In genomic region chr20:35994994-35995453, GRCh38 we compare ENCODE assay signal across 1 cellular context.
TF ChIP-seq lines count a peak whose summit lies in the region.

No MANE protein-coding gene starts in this region.

TF ChIP-seq in HepG2, 621 proteins besides CTCF, POLR2A, EP300 and RAD21 (continued from another document and continues in another):
- TF ChIP-seq ZNF280B (CRISPR knock-in tag; IDR thresholded peaks at IDR 0.05; ENCODE audit: borderline replicate concordance), result peak; percentile 89
- no peak for TF ChIP-seq SNRNP70 (IDR thresholded peaks at IDR 0.05; ENCODE audit: low read depth, low read length)
- TF ChIP-seq ZNF275 (CRISPR knock-in tag; IDR thresholded peaks at IDR 0.05; ENCODE audit: borderline replicate concordance), result no peak
- TF ChIP-seq ZNF740 (CRISPR knock-in tag; IDR thresholded peaks at IDR 0.05), result no peak
- no peak for TF ChIP-seq ZBTB34 (CRISPR knock-in tag; IDR thresholded peaks at IDR 0.05)
- no peak for TF ChIP-seq ARHGAP35 (CRISPR knock-in tag; IDR thresholded peaks at IDR 0.05; ENCODE audit: borderline replicate concordance)
- TF ChIP-seq CSRNP1 (CRISPR knock-in tag; IDR thresholded peaks at IDR 0.05), result no peak
- TF ChIP-seq ELF4 (CRISPR knock-in tag; IDR thresholded peaks at IDR 0.05; ENCODE audit: borderline replicate concordance), result no peak
- TF ChIP-seq SRY (CRISPR knock-in tag; IDR thresholded peaks at IDR 0.05), result 0 out of 2 replicates have a peak, but pooled peaks have one; percentile 53
- no peak for TF ChIP-seq CEBPB (IDR thresholded peaks at IDR 0.05; ENCODE audit: borderline replicate concordance, low read depth, low read length)
- TF ChIP-seq ZNF280D (CRISPR knock-in tag; IDR thresholded peaks at IDR 0.05), result peak; percentile 81; the same call in 1 of the 2 replicates
- TF ChIP-seq PHF20 (CRISPR knock-in tag; IDR thresholded peaks at IDR 0.05), result no peak; the same call in 1 of the 2 replicates
- 0 out of 2 replicates have a peak, but pooled peaks have one; percentile 51 for TF ChIP-seq MXD3 (CRISPR knock-in tag; IDR thresholded peaks at IDR 0.05)
- no peak for TF ChIP-seq POLR2AphosphoS5 (IDR thresholded peaks at IDR 0.05; ENCODE audit: low read depth, low read length)
- no peak for TF ChIP-seq HOXD1 (CRISPR knock-in tag; IDR thresholded peaks at IDR 0.05)
- TF ChIP-seq ZNF614 (CRISPR knock-in tag; IDR thresholded peaks at IDR 0.05; ENCODE audit: borderline replicate concordance), result peak; percentile 66; the same call in 1 of the 2 replicates
- no peak for TF ChIP-seq HES4 (CRISPR knock-in tag; IDR thresholded peaks at IDR 0.05; ENCODE audit: borderline replicate concordance)
- no peak for TF ChIP-seq FOXP4 (CRISPR knock-in tag; IDR thresholded peaks at IDR 0.05)
- TF ChIP-seq ZNF777 (CRISPR knock-in tag; IDR thresholded peaks at IDR 0.05), result no peak
- TF ChIP-seq ZFP62 (CRISPR knock-in tag; IDR thresholded peaks at IDR 0.05), result no peak
- no peak for TF ChIP-seq IRX3 (CRISPR knock-in tag; IDR thresholded peaks at IDR 0.05; ENCODE audit: borderline replicate concordance, low read depth)
- TF ChIP-seq MXD1 (CRISPR knock-in tag; IDR thresholded peaks at IDR 0.05), result no peak
- no peak for TF ChIP-seq MED13 (CRISPR knock-in tag; IDR thresholded peaks at IDR 0.05)
- no peak; the same call in 1 of the 2 replicates for TF ChIP-seq KDM5B (CRISPR knock-in tag; IDR thresholded peaks at IDR 0.05; ENCODE audit: borderline replicate concordance)
- peak; percentile 73; the same call in 1 of the 2 replicates for TF ChIP-seq SMAD3 (CRISPR knock-in tag; IDR thresholded peaks at IDR 0.05)
- TF ChIP-seq GTF3A (CRISPR knock-in tag; conservative IDR thresholded peaks at IDR 0.05), result no peak
- no peak for TF ChIP-seq ZNF790 (CRISPR knock-in tag; IDR thresholded peaks at IDR 0.05; ENCODE audit: borderline replicate concordance)
- TF ChIP-seq PTBP1 (IDR thresholded peaks at IDR 0.05; ENCODE audit: low read depth, low read length, poor library complexity, severe bottlenecking), result no peak
- no peak for TF ChIP-seq TCF7 (IDR thresholded peaks at IDR 0.05; ENCODE audit: low read depth)
- no peak for TF ChIP-seq HDAC1 (CRISPR knock-in tag; IDR thresholded peaks at IDR 0.05)
- TF ChIP-seq POLR2AphosphoS2 (IDR thresholded peaks at IDR 0.05; ENCODE audit: low read depth, low read length), result no peak
- no peak for TF ChIP-seq WIZ (CRISPR knock-in tag; IDR thresholded peaks at IDR 0.05)
- TF ChIP-seq ZC3H4 (CRISPR knock-in tag; IDR thresholded peaks at IDR 0.05; ENCODE audit: borderline replicate concordance), result no peak
- no peak for TF ChIP-seq CREM (IDR thresholded peaks at IDR 0.05)
- no peak for TF ChIP-seq CREM (CRISPR knock-in tag; IDR thresholded peaks at IDR 0.05)
- no peak for TF ChIP-seq ZNF292 (CRISPR knock-in tag; IDR thresholded peaks at IDR 0.05; ENCODE audit: borderline replicate concordance, low read depth)
- no peak for TF ChIP-seq DPF2 (CRISPR knock-in tag; IDR thresholded peaks at IDR 0.05; ENCODE audit: borderline replicate concordance, low read depth)
- no peak for TF ChIP-seq ZSCAN22 (CRISPR knock-in tag; IDR thresholded peaks at IDR 0.05)
- no peak for TF ChIP-seq HINFP (CRISPR knock-in tag; IDR thresholded peaks at IDR 0.05; ENCODE audit: low read depth)
- TF ChIP-seq MEIS2 (CRISPR knock-in tag; IDR thresholded peaks at IDR 0.05), result no peak
- no peak for TF ChIP-seq ZNF510 (CRISPR knock-in tag; IDR thresholded peaks at IDR 0.05; ENCODE audit: low read depth)
- TF ChIP-seq FUBP1 (CRISPR knock-in tag; IDR thresholded peaks at IDR 0.05; ENCODE audit: borderline replicate concordance), result 0 out of 2 replicates have a peak, but pooled peaks have one; percentile 30
- no peak for TF ChIP-seq HNRNPUL1 (IDR thresholded peaks at IDR 0.05; ENCODE audit: low read depth, low read length)
- TF ChIP-seq ESRRA (CRISPR knock-in tag; IDR thresholded peaks at IDR 0.05; ENCODE audit: low read depth), result no peak
- no peak for TF ChIP-seq CCDC6 (CRISPR knock-in tag; IDR thresholded peaks at IDR 0.05)
- no peak for TF ChIP-seq ELF1 (CRISPR knock-in tag; IDR thresholded peaks at IDR 0.05)
- no peak for TF ChIP-seq ZBTB39 (CRISPR knock-in tag; IDR thresholded peaks at IDR 0.05)
